ENCODE assay signal across 8 cellular contexts in genomic region chr5:160399402-160400353, GRCh38. TPM values are rescaled to one million over a fixed set of nuclear protein-coding genes. Genes with fewer than 3 reads are reported as not detected.
DNase-seq lines count a peak whose midpoint lies in the region; ATAC-seq and TF ChIP-seq lines count a peak whose summit lies in the region.

Gene FAM200C (minus strand): TSS chr5:160400054. CDS start chr5:160395490, 4,564 bp downstream.

- no peak for TF ChIP-seq CTCF in BJ (IDR thresholded peaks at IDR 0.05; ENCODE audit: insufficient read depth, low read depth, low read length)

- ATAC-seq in HG03442 (IDR thresholded peaks at IDR 0.05; ENCODE audit: unreplicated experiment) = peak; percentile 90

- POLR2A ChIA-PET in BJ (lab: Charles Lee) = interaction anchor here (0.6 to 1.3 kb wide), 4 partner anchors 19 to 592 kb away, joined by 3 to 11 read pairs (median 4); partner anchors contain the start of genes PTTG1 and SLU7

- CTCF ChIA-PET in BJ (lab: Yijun Ruan, JAX) = no interaction called here

- H3K27me3 ChIP-seq in BJ (ENCODE audit: control insufficient read depth, insufficient read depth, low read length) (no peaks in the 10 kb centered on the region), layer of hippocampus (ENCODE audit: control insufficient read depth, insufficient read depth, low read length) (no peaks in the 10 kb centered on the region)

- DNase-seq in BJ (ENCODE audit: low read depth) = peak; percentile 71
- peak; percentile 66 for DNase-seq in GM19240 (ENCODE audit: insufficient read length, low spot score)
- peak; percentile 51 for DNase-seq in NCI-H510A (lab: John Stamatoyannopoulos, UW)
- peak; percentile 44 to 63 for DNase-seq in activated CD4-positive, alpha-beta T cell treated with anti-CD3 and anti-CD28 coated beads for 24 hours (ENCODE audit: low read depth in 2 of 2)
- DNase-seq in stimulated activated CD4-positive, alpha-beta T cell treated with anti-CD3 and anti-CD28 coated beads, Interleukin-1b, Interleukin-23, amount 100 ng/mL, for 24 hours (ENCODE audit: low read depth in 4 of 4, low spot score in 1 of 4) = peak in 3 of 4 experiments; percentile 28 to 67 (median 58)

- H3K36me3 ChIP-seq in BJ (ENCODE audit: control insufficient read depth, insufficient read depth, low read length) = peaks cover 4% of the 10 kb centered on the region; the same call in 1 of the 2 replicates

- H3K27ac ChIP-seq in cingulate gyrus (ENCODE audit: low read depth, low read length) (peak within 1 kb of the TSS; percentile 89), layer of hippocampus (ENCODE audit: low read depth, low read length) (peak within 1 kb of the TSS; percentile 88)

- H3K4me3 ChIP-seq in BJ (ENCODE audit: low read depth, low read length) = peak within 1 kb of the TSS; percentile 70

RNA-seq across cellular contexts. Expression of gene FAM200C, which starts in this region (rescaled TPM):
- 1.6 and 2.9 TPM in 2 replicates for polyA plus RNA-seq in BJ (2011; rRNA removed)
- 1.3 and 1.6 TPM in 2 replicates for polyA minus RNA-seq in BJ (2011; rRNA and poly(A)+ RNA removed)

Comparison
In these comparisons a context has a peak if more than half of its experiments do, and no peak if none do; other contexts are left out.
1. Peak in every context shown above with its lines: DNase-seq, ATAC-seq, H3K4me3 ChIP-seq and H3K27ac ChIP-seq.